39 cellular contexts compared by ENCODE assay signal in the genomic region with DNA sequence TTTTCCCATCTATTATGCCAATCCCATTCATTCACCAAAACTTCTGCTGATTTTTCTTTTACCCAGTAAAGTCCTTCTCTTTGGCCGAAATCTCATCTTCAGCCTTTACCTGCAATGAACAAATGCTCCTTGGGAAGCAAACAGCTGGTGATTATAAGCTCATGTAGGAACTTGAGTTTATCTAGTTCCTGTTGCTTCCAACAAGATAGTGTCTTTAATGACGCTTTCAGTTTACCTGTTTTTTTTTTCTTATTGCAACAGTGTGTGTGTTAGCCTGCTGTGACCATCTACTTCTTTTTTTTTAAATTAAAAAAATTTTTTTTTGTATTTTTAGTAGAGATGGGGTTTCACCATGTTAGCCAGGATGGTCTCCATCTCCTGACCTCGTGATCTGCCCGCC.
"Had no signal": no experiment of that assay in that cellular context is flagged by ENCODE, and none has a peak within 500 bp of the region (broad histone marks: within the 10 kb centered on the region; RNA-seq: fewer than 3 reads in every experiment).

No MANE protein-coding gene starts in this region.

- FAIRE-seq: astrocyte, bronchial epithelial cell had no signal

- H3K27me3 Mint-ChIP-seq: activated naive CD8-positive, alpha-beta T cell; activated naive CD8-positive, alpha-beta T cell treated with anti-CD3 and anti-CD28 coated beads for 36 hours; activated naive CD8-positive, alpha-beta T cell treated with anti-CD3 and anti-CD28 coated beads, Interleukin-2, amount 10 ng/mL, durations not matched to agents 7 days and 5 days; activated naive CD8-positive, alpha-beta T cell treated with anti-CD3 and anti-CD28 coated beads, Interleukin-2, amount 50 U/mL, for 24 hours; activated T-cell treated with anti-CD3 and anti-CD28 coated beads, Interleukin-2, amount 50 U/mL, for 24 hours; activated T-helper 17 cell treated with anti-CD3 and anti-CD28 coated beads, Interleukin-2, amount 50 U/mL, for 72 hours had no signal

- H3K36me3 ChIP-seq: adrenal gland, ascending aorta, brain microvascular endothelial cell, breast epithelium, cardiac muscle cell had no signal

- H3K27ac ChIP-seq: adrenal gland, ascending aorta, body of pancreas, brain microvascular endothelial cell, breast epithelium, cardiac muscle cell had no signal

- H3K9me3 Mint-ChIP-seq: activated naive CD4-positive, alpha-beta T cell treated with anti-CD3 and anti-CD28 coated beads, Interleukin-2, amount 10 ng/mL, durations not matched to agents 7 days and 5 days; activated T-helper 1 cell treated with anti-CD3 and anti-CD28 coated beads, Interleukin-12 subunit alpha, Interleukin-12 subunit beta, Interleukin-2, Interleukin-4 antibody, amounts not matched to agents 30 ng/mL and 10 ng/mL and 1 ng/mL, durations not matched to agents 14 hours and 24 hours and 36 hours had no signal

- H3K27me3 ChIP-seq: adrenal gland, ascending aorta, body of pancreas, brain microvascular endothelial cell, breast epithelium, cardiac muscle cell had no signal

- H3K36me3 Mint-ChIP-seq: activated naive CD4-positive, alpha-beta T cell treated with anti-CD3 and anti-CD28 coated beads, Interleukin-2, amount 10 ng/mL, durations not matched to agents 7 days and 5 days; brain had no signal

- DNase-seq: activated effector memory CD4-positive, alpha-beta T cell treated with anti-CD3 and anti-CD28 coated beads, Interleukin-2, amount 50 U/mL, for 16 hours; activated effector memory CD4-positive, alpha-beta T cell treated with Interleukin-2 at 50 U/mL for 16 hours; activated gamma-delta T cell; activated gamma-delta T cell treated with Interleukin-2 at 50 U/mL for 16 hours; activated naive CD4-positive, alpha-beta T cell; activated naive CD4-positive, alpha-beta T cell treated with anti-CD3 and anti-CD28 coated beads for 36 hours; activated naive CD4-positive, alpha-beta T cell treated with anti-CD3 and anti-CD28 coated beads, Interleukin-2, amount 10 ng/mL, durations not matched to agents 7 days and 5 days; activated naive CD4-positive, alpha-beta T cell treated with anti-CD3 and anti-CD28 coated beads, Interleukin-2, amount 50 U/mL, for 16 hours; activated naive CD4-positive, alpha-beta T cell treated with Interleukin-2 at 50 U/mL for 16 hours; activated naive CD8-positive, alpha-beta T cell treated with anti-CD3 and anti-CD28 coated beads for 36 hours; activated naive CD8-positive, alpha-beta T cell treated with anti-CD3 and anti-CD28 coated beads, Interleukin-2, amount 10 ng/mL, durations not matched to agents 7 days and 5 days; activated naive CD8-positive, alpha-beta T cell treated with anti-CD3 and anti-CD28 coated beads, Interleukin-2, amount 50 U/mL, for 24 hours; activated T-cell treated with anti-CD3 and anti-CD28 coated beads, Interleukin-2, amount 50 U/mL, for 1 hour; activated T-cell treated with anti-CD3 and anti-CD28 coated beads, Interleukin-2, amount 50 U/mL, for 24 hours; activated T-cell treated with anti-CD3 and anti-CD28 coated beads, Interleukin-2, amount 50 U/mL, for 4 hours; activated T-cell treated with anti-CD3 and anti-CD28 coated beads, Interleukin-2, amount 50 U/mL, for 48 hours; activated T-cell treated with anti-CD3 and anti-CD28 coated beads, Interleukin-2, amount 50 U/mL, for 72 hours; adrenal gland; amniotic stem cell; amygdala; anterior cingulate cortex; aorta; body of pancreas; brain microvascular endothelial cell; caudate nucleus; central memory CD4-positive, alpha-beta T cell; cerebellar nuclear complex had no signal

- ATAC-seq: activated naive CD4-positive, alpha-beta T cell treated with anti-CD3 and anti-CD28 coated beads, Interleukin-2, amount 50 U/mL, for 72 hours; activated naive CD8-positive, alpha-beta T cell treated with anti-CD3 and anti-CD28 coated beads, Interleukin-2, amount 50 U/mL, for 24 hours; activated T-cell treated with anti-CD3 and anti-CD28 coated beads, Interleukin-2, amount 50 U/mL, for 4 hours; activated T-cell treated with anti-CD3 and anti-CD28 coated beads, Interleukin-2, amount 50 U/mL, for 72 hours; activated T-helper 17 cell treated with anti-CD3 and anti-CD28 coated beads, Interleukin-2, amount 50 U/mL, for 72 hours; body of pancreas had no signal

- H3K4me3 ChIP-seq: adrenal gland, ascending aorta, body of pancreas, breast epithelium, cardiac muscle cell had no signal

- H3K4me3 Mint-ChIP-seq: activated naive CD4-positive, alpha-beta T cell treated with anti-CD3 and anti-CD28 coated beads for 36 hours; activated naive CD4-positive, alpha-beta T cell treated with anti-CD3 and anti-CD28 coated beads, Interleukin-2, amount 10 ng/mL, durations not matched to agents 7 days and 5 days; activated naive CD4-positive, alpha-beta T cell treated with anti-CD3 and anti-CD28 coated beads, Interleukin-2, amount 50 U/mL, for 24 hours; activated naive CD8-positive, alpha-beta T cell; activated naive CD8-positive, alpha-beta T cell treated with anti-CD3 and anti-CD28 coated beads for 36 hours; activated naive CD8-positive, alpha-beta T cell treated with anti-CD3 and anti-CD28 coated beads, Interleukin-2, amount 10 ng/mL, durations not matched to agents 7 days and 5 days; activated naive CD8-positive, alpha-beta T cell treated with anti-CD3 and anti-CD28 coated beads, Interleukin-2, amount 50 U/mL, for 24 hours; activated T-cell treated with anti-CD3 and anti-CD28 coated beads, Interleukin-2, amount 50 U/mL, for 24 hours; activated T-cell treated with anti-CD3 and anti-CD28 coated beads, Interleukin-2, amount 50 U/mL, for 4 hours; activated T-cell treated with anti-CD3 and anti-CD28 coated beads, Interleukin-2, amount 50 U/mL, for 72 hours; activated T-helper 1 cell treated with anti-CD3 and anti-CD28 coated beads, Interleukin-12 subunit alpha, Interleukin-12 subunit beta, Interleukin-2, Interleukin-4 antibody, amounts not matched to agents 30 ng/mL and 10 ng/mL and 1 ng/mL, durations not matched to agents 14 hours and 24 hours and 36 hours; activated T-helper 17 cell treated with anti-CD3 and anti-CD28 coated beads, Interleukin-2, amount 50 U/mL, for 72 hours; brain had no signal

- H3K4me1 Mint-ChIP-seq: activated naive CD4-positive, alpha-beta T cell treated with anti-CD3 and anti-CD28 coated beads, Interleukin-2, amount 10 ng/mL, durations not matched to agents 7 days and 5 days; activated naive CD8-positive, alpha-beta T cell treated with anti-CD3 and anti-CD28 coated beads, Interleukin-2, amount 10 ng/mL, durations not matched to agents 7 days and 5 days; activated T-helper 17 cell treated with anti-CD3 and anti-CD28 coated beads, Interleukin-2, amount 50 U/mL, for 72 hours had no signal

- H3K4me1 ChIP-seq: adrenal gland, ascending aorta, breast epithelium had no signal

- H3K9me3 ChIP-seq: ascending aorta, body of pancreas, breast epithelium had no signal

- H3K27ac Mint-ChIP-seq: activated naive CD4-positive, alpha-beta T cell treated with anti-CD3 and anti-CD28 coated beads for 36 hours; activated naive CD4-positive, alpha-beta T cell treated with anti-CD3 and anti-CD28 coated beads, Interleukin-2, amount 10 ng/mL, durations not matched to agents 7 days and 5 days; activated naive CD4-positive, alpha-beta T cell treated with anti-CD3 and anti-CD28 coated beads, Interleukin-2, amount 50 U/mL, for 24 hours; activated naive CD4-positive, alpha-beta T cell treated with anti-CD3 and anti-CD28 coated beads, Interleukin-2, amount 50 U/mL, for 72 hours; activated naive CD8-positive, alpha-beta T cell; activated naive CD8-positive, alpha-beta T cell treated with anti-CD3 and anti-CD28 coated beads for 36 hours; activated naive CD8-positive, alpha-beta T cell treated with anti-CD3 and anti-CD28 coated beads, Interleukin-2, amount 10 ng/mL, durations not matched to agents 7 days and 5 days; activated naive CD8-positive, alpha-beta T cell treated with anti-CD3 and anti-CD28 coated beads, Interleukin-2, amount 50 U/mL, for 24 hours; activated T-cell treated with anti-CD3 and anti-CD28 coated beads, Interleukin-2, amount 50 U/mL, for 24 hours; activated T-cell treated with anti-CD3 and anti-CD28 coated beads, Interleukin-2, amount 50 U/mL, for 72 hours; activated T-helper 1 cell treated with anti-CD3 and anti-CD28 coated beads, Interleukin-12 subunit alpha, Interleukin-12 subunit beta, Interleukin-2, Interleukin-4 antibody, amounts not matched to agents 30 ng/mL and 10 ng/mL and 1 ng/mL, durations not matched to agents 14 hours and 24 hours and 36 hours; activated T-helper 17 cell treated with anti-CD3 and anti-CD28 coated beads, Interleukin-2, amount 50 U/mL, for 72 hours; activated T-helper 2 cell treated with anti-CD3 and anti-CD28 coated beads, Interferon-gamma antibody, Interleukin-2, Interleukin-4, amounts not matched to agents 10 μg/mL and 5 μg/mL and 100 μg/mL, durations not matched to agents 14 hours and 24 hours and 36 hours; brain had no signal
